Comparison of ENCODE assay signal across 14 cellular contexts in the genomic region with DNA sequence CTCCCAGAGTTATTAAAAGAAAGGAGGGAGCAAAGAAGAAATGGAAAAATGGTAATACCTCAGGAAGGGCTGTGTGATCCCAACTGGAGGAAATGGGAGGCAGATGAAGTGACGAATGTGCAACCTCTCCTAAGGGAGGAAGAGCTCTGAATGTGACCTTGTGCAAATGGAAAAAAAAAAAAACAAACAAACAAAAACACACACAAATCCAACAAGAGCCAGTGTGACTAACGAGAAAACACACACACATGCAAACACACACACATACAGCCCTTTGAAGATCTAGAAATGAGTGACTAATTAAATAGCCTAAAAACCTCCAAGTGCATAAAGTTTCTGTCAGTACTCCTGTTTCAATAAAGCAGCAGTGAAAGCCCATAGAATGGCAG. TPM values are rescaled to one million over a fixed set of nuclear protein-coding genes. Genes with fewer than 3 reads are reported as not detected.
DNase-seq lines count a peak whose midpoint lies in the region; ATAC-seq and TF ChIP-seq lines count a peak whose summit lies in the region.
"Had no signal": no experiment of that assay in that cellular context is flagged by ENCODE, and none has a peak within 500 bp of the region (broad histone marks: within the 10 kb centered on the region; RNA-seq: fewer than 3 reads in every experiment).

No MANE protein-coding gene starts in this region.

- no peak for TF ChIP-seq CTCF in H9 (conservative IDR thresholded peaks at IDR 0.05)
- no peak for TF ChIP-seq CTCF in WI38 (IDR thresholded peaks at IDR 0.05; ENCODE audit: low read depth, low read length)
- TF ChIP-seq CTCF in hepatocyte (IDR thresholded peaks at IDR 0.05; ENCODE audit: poor library complexity) = no peak
- TF ChIP-seq CTCF in MM.1S (IDR thresholded peaks at IDR 0.05; ENCODE audit: low read length) = no peak

- no peaks in the 10 kb centered on the region; a peak in 1 of 5 replicates for H3K9me3 Mint-ChIP-seq in H9

- H2BK15ac ChIP-seq in H9 (ENCODE audit: low read depth, low read length) = no peak overlapping the region

- H3K27ac ChIP-seq in H9 (ENCODE audit: insufficient read length, low read depth, low read length) = peak overlapping the region; percentile 34
- H3K27ac ChIP-seq in hepatocyte = peak overlapping the region; percentile 90
- no peak overlapping the region for H3K27ac ChIP-seq in MM.1S (ENCODE audit: low read length)

- peaks cover 3 to 9% (median 8%) of the 10 kb centered on the region in 3 experiments; a peak in 6 of 7 replicates for H3K36me3 Mint-ChIP-seq in H9 (ENCODE audit: insufficient read depth in 1 of 3, low read depth in 3 of 3)

- no peaks in the 10 kb centered on the region for H3K36me3 ChIP-seq in hepatocyte (replicated peaks; ENCODE audit: insufficient read depth, low read depth)
- H3K36me3 ChIP-seq in skeletal muscle satellite cell (ENCODE audit: insufficient read depth, low read length) = no peaks in the 10 kb centered on the region
- no peaks in the 10 kb centered on the region for H3K36me3 ChIP-seq in MM.1S (replicated peaks; ENCODE audit: insufficient read depth, low read length)
- H3K36me3 ChIP-seq: heart left ventricle had no signal

- no peak overlapping the region for H2AFZ ChIP-seq in H9 (ENCODE audit: low read length)
- H2AFZ ChIP-seq in hepatocyte = no peak overlapping the region
- no peak overlapping the region for H2AFZ ChIP-seq in MM.1S (ENCODE audit: low read length)

- no peak overlapping the region for H3K9ac ChIP-seq in H9 (ENCODE audit: extremely low read depth, insufficient read length, low read length)
- peak overlapping the region; percentile 84 for H3K9ac ChIP-seq in skeletal muscle satellite cell (ENCODE audit: low read depth, low read length)
- no peak overlapping the region for H3K9ac ChIP-seq in MM.1S (ENCODE audit: low read length)

- H3K9me3 ChIP-seq in H9 (ENCODE audit: control insufficient read depth, low read depth, low read length) (no peaks in the 10 kb centered on the region), hepatocyte (ENCODE audit: low read depth) (no peaks in the 10 kb centered on the region), skeletal muscle satellite cell (replicated peaks; ENCODE audit: low read length) (no peaks in the 10 kb centered on the region), MM.1S (replicated peaks; ENCODE audit: insufficient read depth, low read length) (no peaks in the 10 kb centered on the region)
- H3K9me3 ChIP-seq: Caco-2, heart left ventricle had no signal

- no peak overlapping the region for H4K8ac ChIP-seq in H9 (replicated peaks; ENCODE audit: insufficient read length, low read depth, low read length)

- no peaks in the 10 kb centered on the region for H3F3A ChIP-seq in MM.1S (ENCODE audit: insufficient read depth, low read length)

- no peak for ATAC-seq in GM18907 (IDR thresholded peaks at IDR 0.05; ENCODE audit: unreplicated experiment)
- ATAC-seq: activated CD8-positive, alpha-beta T cell treated with anti-CD3 and anti-CD28 coated beads for 36 hours had no signal

- DNase-seq in H9 (no peak), hepatocyte (ENCODE audit: low spot score) (no peak), MM.1S (no peak), NCI-H2227 treated with DMSO at 0.1 percent for 48 hours (lab: John Stamatoyannopoulos, UW) (no peak)
- DNase-seq in activated CD8-positive, alpha-beta memory T cell treated with anti-CD3 and anti-CD28 coated beads, Interleukin-2, amount 50 U/mL, for 4 hours = no peak
- DNase-seq: activated CD8-positive, alpha-beta T cell treated with anti-CD3 and anti-CD28 coated beads for 36 hours; activated naive CD4-positive, alpha-beta T cell treated with anti-CD3 and anti-CD28 coated beads, Interleukin-2, amount 10 ng/mL, durations not matched to agents 7 days and 5 days; Caco-2; Karpas-422; small intestine had no signal

- H3K27me3 Mint-ChIP-seq in H9 (ENCODE audit: low read depth) = no peaks in the 10 kb centered on the region
- H3K27me3 Mint-ChIP-seq: activated CD8-positive, alpha-beta T cell treated with anti-CD3 and anti-CD28 coated beads for 36 hours; activated naive CD4-positive, alpha-beta T cell treated with anti-CD3 and anti-CD28 coated beads, Interleukin-2, amount 10 ng/mL, durations not matched to agents 7 days and 5 days had no signal

- H2BK20ac ChIP-seq in H9 (ENCODE audit: low read depth, low read length, poor library complexity, severe bottlenecking) = no peak overlapping the region

- no peaks in the 10 kb centered on the region for H3K23me2 ChIP-seq in H9 (ENCODE audit: insufficient read length, low read depth, low read length, poor library complexity, severe bottlenecking)

- H4K20me1 ChIP-seq in H9 (ENCODE audit: control insufficient read depth, insufficient read depth, insufficient read length) = no peaks in the 10 kb centered on the region
- H4K20me1 ChIP-seq in hepatocyte (ENCODE audit: insufficient read depth, poor library complexity, severe bottlenecking) = no peaks in the 10 kb centered on the region
- no peaks in the 10 kb centered on the region for H4K20me1 ChIP-seq in MM.1S (ENCODE audit: insufficient read depth, low read length)

- no peak overlapping the region for H3K4me2 ChIP-seq in H9 (ENCODE audit: insufficient read depth, insufficient read length, low read length)
- H3K4me2 ChIP-seq in hepatocyte = peak overlapping the region; percentile 53
- H3K4me2 ChIP-seq in skeletal muscle satellite cell (ENCODE audit: low read length) = peak overlapping the region; percentile 75
- H3K4me2 ChIP-seq in MM.1S (ENCODE audit: low read depth, low read length) = no peak overlapping the region

- H3K9me2 ChIP-seq in hepatocyte (replicated peaks; ENCODE audit: insufficient read depth) (no peaks in the 10 kb centered on the region), MM.1S (replicated peaks; ENCODE audit: insufficient read depth, low read length) (no peaks in the 10 kb centered on the region)

- no peak overlapping the region for H3K23ac ChIP-seq in H9 (ENCODE audit: insufficient read length, low read depth, low read length)

- no peak overlapping the region for H3K4me3 Mint-ChIP-seq in H9
- H3K4me3 Mint-ChIP-seq: activated CD8-positive, alpha-beta T cell treated with anti-CD3 and anti-CD28 coated beads for 36 hours; activated naive CD4-positive, alpha-beta T cell treated with anti-CD3 and anti-CD28 coated beads, Interleukin-2, amount 10 ng/mL, durations not matched to agents 7 days and 5 days had no signal

- H3T11ph ChIP-seq in H9 (ENCODE audit: low read length) = no peak overlapping the region

- peaks cover 13 to 14% of the 10 kb centered on the region in 2 experiments for H3K4me1 Mint-ChIP-seq in H9
- H3K4me1 Mint-ChIP-seq: activated naive CD4-positive, alpha-beta T cell treated with anti-CD3 and anti-CD28 coated beads, Interleukin-2, amount 10 ng/mL, durations not matched to agents 7 days and 5 days had no signal

- no peak overlapping the region for H3K18ac ChIP-seq in H9 (ENCODE audit: insufficient read length, low read depth, low read length)

- no peak overlapping the region for H2AK5ac ChIP-seq in H9 (ENCODE audit: insufficient read length, low read length)

- H4K91ac ChIP-seq in H9 (ENCODE audit: insufficient read length, low read depth, low read length) = no peak overlapping the region

- H3K14ac ChIP-seq in H9 (ENCODE audit: insufficient read depth, low read length) = peak overlapping the region; percentile 21; the same call in 1 of the 2 replicates

- H3K79me2 ChIP-seq in H9 (ENCODE audit: insufficient read depth, low read length) = no peaks in the 10 kb centered on the region
- no peaks in the 10 kb centered on the region for H3K79me2 ChIP-seq in hepatocyte
- no peaks in the 10 kb centered on the region for H3K79me2 ChIP-seq in MM.1S (ENCODE audit: low read length)

- no peak overlapping the region for H2BK5ac ChIP-seq in H9 (ENCODE audit: insufficient read length, low read length)

- no CpG with 5 or more reads among the region's 2 CpGs for WGBS in H9 (ENCODE audit: extremely low coverage, insufficient read length, low lambda C conversion rate)
- 55% methylated on average over 2 of the region's 2 CpGs for WGBS in hepatocyte (ENCODE audit: low lambda C conversion rate, missing lambda C conversion rate)

- no peak overlapping the region for H4K5ac ChIP-seq in H9 (ENCODE audit: insufficient read length, low read depth, low read length)

- H3K4me3 ChIP-seq in WI38 (ENCODE audit: low read depth, low read length) (peak overlapping the region; percentile 48), hepatocyte (no peak overlapping the region), skeletal muscle satellite cell (ENCODE audit: low read length) (peak overlapping the region; percentile 41), MM.1S (ENCODE audit: low read length) (no peak overlapping the region)
- H3K4me3 ChIP-seq: heart left ventricle had no signal

- H3K4me1 ChIP-seq in H9 (ENCODE audit: insufficient read depth, low read length) (peaks cover 2% of the 10 kb centered on the region; the same call in 1 of the 2 replicates), hepatocyte (ENCODE audit: insufficient read depth) (peaks cover 22% of the 10 kb centered on the region), skeletal muscle satellite cell (ENCODE audit: control insufficient read depth, insufficient read depth, low read length) (peaks cover 28% of the 10 kb centered on the region), MM.1S (ENCODE audit: low read length) (no peaks in the 10 kb centered on the region)
- H3K4me1 ChIP-seq: Caco-2 had no signal

- H3K27ac Mint-ChIP-seq in H9 = peak overlapping the region; percentile 76 to 94 (median 81)
- H3K27ac Mint-ChIP-seq: activated CD8-positive, alpha-beta T cell treated with anti-CD3 and anti-CD28 coated beads for 36 hours; activated naive CD4-positive, alpha-beta T cell treated with anti-CD3 and anti-CD28 coated beads, Interleukin-2, amount 10 ng/mL, durations not matched to agents 7 days and 5 days had no signal

- no peak overlapping the region for H3K56ac ChIP-seq in H9 (ENCODE audit: insufficient read length, low read depth, low read length)

- H2BK12ac ChIP-seq in H9 (ENCODE audit: insufficient read length, low read depth, low read length) = no peak overlapping the region

- no peak overlapping the region for H3K4ac ChIP-seq in H9 (ENCODE audit: low read depth, low read length)

- no peak overlapping the region for H2BK120ac ChIP-seq in H9 (ENCODE audit: low read depth, low read length, poor library complexity, severe bottlenecking)

- H3K27me3 ChIP-seq in H9 (ENCODE audit: insufficient read depth, low read length) (no peaks in the 10 kb centered on the region), hepatocyte (no peaks in the 10 kb centered on the region), skeletal muscle satellite cell (ENCODE audit: control insufficient read depth, insufficient read depth, low read length) (no peaks in the 10 kb centered on the region), MM.1S (replicated peaks; ENCODE audit: insufficient read depth, low read length) (no peaks in the 10 kb centered on the region)
- H3K27me3 ChIP-seq: heart left ventricle had no signal

- H3K79me1 ChIP-seq in H9 (ENCODE audit: insufficient read depth, low read depth, low read length, poor library complexity, severe bottlenecking) = no peaks in the 10 kb centered on the region

RNA-seq across cellular contexts. Expression of gene CCN1, which starts 49.0 kb away (rescaled TPM):
- total RNA-seq in H9 (2021) = 57.1 and 59.1 TPM in 2 replicates
- total RNA-seq in hepatocyte = 58.6 and 84.1 TPM in 2 replicates
- polyA plus RNA-seq in hepatocyte = 364 and 380 TPM in 2 replicates
- total RNA-seq in skeletal muscle satellite cell (2012; rRNA removed) = 17.5 and 49.4 TPM in 2 replicates

Comparison
In these comparisons a context has a peak if more than half of its experiments do, and no peak if none do; other contexts are left out.
1. H3K4me2 ChIP-seq: peak in hepatocyte (single experiment) and skeletal muscle satellite cell (single experiment); none in H9 (single experiment) and MM.1S (single experiment).
2. H3K4me3 ChIP-seq: peak in WI38 (single experiment) and skeletal muscle satellite cell (single experiment); none in hepatocyte (single experiment) and MM.1S (single experiment).